Comparison of ENCODE assay signal across 1 cellular context in genomic region chr4:163332526-163333405, GRCh38.
A peak's percentile ranks its signal among the peaks of the same experiment; 100 is the strongest.
TF ChIP-seq lines count a peak whose summit lies in the region.

Gene NPY1R, minus strand, starts transcription at chr4:163332596. Its CDS starts 6,042 bp downstream, at chr4:163326554.

TF ChIP-seq in GM23338, 12 proteins besides CTCF, POLR2A, EP300 and RAD21:
- no peak for TF ChIP-seq ZNF462 (CRISPR knock-in tag; IDR thresholded peaks at IDR 0.05)
- peak; percentile 64 for TF ChIP-seq POLR2AphosphoS5 (IDR thresholded peaks at IDR 0.05; ENCODE audit: low read depth)
- TF ChIP-seq NANOG (IDR thresholded peaks at IDR 0.05; ENCODE audit: borderline replicate concordance) = no peak
